ENCODE assay signal across 1 cellular context in the genomic region with DNA sequence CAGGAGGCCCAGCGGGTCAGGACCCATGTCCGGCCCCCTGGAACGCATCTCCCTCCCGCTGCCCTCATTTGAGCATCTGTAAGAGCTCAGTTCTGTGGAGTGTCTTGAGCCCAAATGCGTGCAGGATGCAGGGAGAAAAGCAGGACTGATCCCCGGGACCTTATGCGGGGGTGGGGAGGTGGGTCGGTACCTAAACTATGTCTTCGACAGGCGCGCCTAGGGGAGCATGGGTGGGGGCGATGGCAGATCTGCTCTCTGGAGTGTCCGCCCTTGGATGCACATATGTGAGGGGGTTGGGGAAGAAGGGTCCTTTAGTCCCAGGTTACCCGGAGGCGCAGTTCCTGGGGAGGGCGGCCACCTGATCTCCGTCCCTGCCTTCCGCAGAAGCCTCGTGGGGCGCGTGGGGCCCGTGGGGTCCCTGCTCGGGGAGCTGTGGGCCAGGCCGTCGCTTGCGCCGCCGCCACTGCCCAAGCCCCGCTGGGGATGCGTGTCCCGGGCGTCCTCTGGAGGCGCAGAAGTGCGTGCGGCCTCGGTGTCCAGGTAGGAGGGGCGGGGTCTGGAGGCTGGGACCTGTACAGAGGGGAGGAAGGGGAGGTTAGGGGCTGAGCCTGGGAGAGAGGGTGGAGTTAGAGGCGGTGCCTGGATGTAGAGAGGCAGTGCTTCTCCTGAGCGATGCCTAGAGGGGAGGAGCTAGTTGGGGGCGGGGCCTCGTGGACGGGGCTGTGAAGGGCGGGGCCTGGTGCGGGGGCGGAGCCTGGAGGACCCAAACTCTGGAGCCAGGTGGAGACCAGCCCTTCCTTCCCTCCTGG.
TF ChIP-seq lines count a peak whose summit lies in the region.

No MANE protein-coding gene starts in this region.

TF ChIP-seq in IMR-90, 13 proteins besides CTCF, POLR2A, EP300 and RAD21:
- TF ChIP-seq MAFK (IDR thresholded peaks at IDR 0.05; ENCODE audit: low read depth, low read length) (no peak), FOS (IDR thresholded peaks at IDR 0.05; ENCODE audit: low read depth, low read length) (no peak), BHLHE40 (IDR thresholded peaks at IDR 0.05; ENCODE audit: low read depth, low read length) (no peak), SMC3 (IDR thresholded peaks at IDR 0.05; ENCODE audit: low read depth, low read length) (no peak), CHD1 (IDR thresholded peaks at IDR 0.05; ENCODE audit: low read depth, low read length) (no peak), RFX5 (IDR thresholded peaks at IDR 0.05; ENCODE audit: low read depth, low read length) (no peak), MAZ (IDR thresholded peaks at IDR 0.05; ENCODE audit: borderline replicate concordance, low read depth, low read length) (no peak), MXI1 (IDR thresholded peaks at IDR 0.05; ENCODE audit: borderline replicate concordance, low read depth, low read length) (no peak), NFE2L2 (IDR thresholded peaks at IDR 0.05; ENCODE audit: low read depth, low read length) (no peak)
- TF ChIP-seq, protein P1, sequence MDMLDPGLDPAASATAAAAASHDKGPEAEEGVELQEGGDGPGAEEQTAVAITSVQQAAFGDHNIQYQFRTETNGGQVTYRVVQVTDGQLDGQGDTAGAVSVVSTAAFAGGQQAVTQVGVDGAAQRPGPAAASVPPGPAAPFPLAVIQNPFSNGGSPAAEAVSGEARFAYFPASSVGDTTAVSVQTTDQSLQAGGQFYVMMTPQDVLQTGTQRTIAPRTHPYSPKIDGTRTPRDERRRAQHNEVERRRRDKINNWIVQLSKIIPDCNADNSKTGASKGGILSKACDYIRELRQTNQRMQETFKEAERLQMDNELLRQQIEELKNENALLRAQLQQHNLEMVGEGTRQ (IDR thresholded peaks at IDR 0.05; ENCODE audit: low read depth, low read length): no peak
- TF ChIP-seq, protein P2, sequence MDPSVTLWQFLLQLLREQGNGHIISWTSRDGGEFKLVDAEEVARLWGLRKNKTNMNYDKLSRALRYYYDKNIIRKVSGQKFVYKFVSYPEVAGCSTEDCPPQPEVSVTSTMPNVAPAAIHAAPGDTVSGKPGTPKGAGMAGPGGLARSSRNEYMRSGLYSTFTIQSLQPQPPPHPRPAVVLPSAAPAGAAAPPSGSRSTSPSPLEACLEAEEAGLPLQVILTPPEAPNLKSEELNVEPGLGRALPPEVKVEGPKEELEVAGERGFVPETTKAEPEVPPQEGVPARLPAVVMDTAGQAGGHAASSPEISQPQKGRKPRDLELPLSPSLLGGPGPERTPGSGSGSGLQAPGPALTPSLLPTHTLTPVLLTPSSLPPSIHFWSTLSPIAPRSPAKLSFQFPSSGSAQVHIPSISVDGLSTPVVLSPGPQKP (IDR thresholded peaks at IDR 0.05; ENCODE audit: borderline replicate concordance, low read depth, low read length): no peak
